ENCODE assay signal across 8 cellular contexts in genomic region chr5:53262348-53262970, GRCh38.
DNase-seq lines count a peak whose midpoint lies in the region; FAIRE-seq and TF ChIP-seq lines count a peak whose summit lies in the region.

No MANE protein-coding gene starts in this region.

- TF ChIP-seq POLR2A in adrenal gland (IDR thresholded peaks at IDR 0.05) = no peak

- H3K27ac ChIP-seq in adrenal gland (no peak overlapping the region), keratinocyte (ENCODE audit: control insufficient read depth, insufficient read depth, low read length) (peak overlapping the region; percentile 56)

- no peaks in the 10 kb centered on the region for H3K79me2 ChIP-seq in keratinocyte (ENCODE audit: control insufficient read depth, insufficient read depth, low read length)

- H3K9me1 ChIP-seq in keratinocyte (ENCODE audit: control insufficient read depth, extremely low read depth, insufficient read depth, low read length) = no peaks in the 10 kb centered on the region

- H2AFZ ChIP-seq in keratinocyte (ENCODE audit: control insufficient read depth, low read length) = no peak overlapping the region

- POLR2A ChIA-PET in HEK293T (lab: Yijun Ruan, JAX) = no interaction called here

- H3K27me3 ChIP-seq in adrenal gland = no peaks in the 10 kb centered on the region
- H3K27me3 ChIP-seq in keratinocyte (ENCODE audit: control insufficient read depth, extremely low read depth, insufficient read depth, low read length) = no peaks in the 10 kb centered on the region

- TF ChIP-seq CTCF in AG09319 (IDR thresholded peaks at IDR 0.05; ENCODE audit: low read depth, low read length) (peak; percentile 59), adrenal gland (IDR thresholded peaks at IDR 0.05) (peak; percentile 8 to 57 (median 50)), keratinocyte (optimal IDR thresholded peaks at IDR 0.05 in 1 of 3, IDR thresholded peaks at IDR 0.05 in 1 of 3, conservative IDR thresholded peaks at IDR 0.05 in 1 of 3; ENCODE audit: extremely low read depth in 1 of 3, insufficient read depth in 2 of 3, low read length in 3 of 3) (peak; percentile 75 to 84 (median 75))

- H3K9ac ChIP-seq in keratinocyte (ENCODE audit: control insufficient read depth, extremely low read depth, insufficient read depth, low read length) = no peak overlapping the region

- DNase-seq in AG09319 (ENCODE audit: extremely low read depth, low read depth) (no peak), HEK293T (ENCODE audit: extremely low spot score) (peak; percentile 18), adrenal gland (peak in 5 of 7 donors; percentile 26 to 57 (median 48)), keratinocyte (ENCODE audit: low read depth, low spot score) (no peak), DMS114 treated with DMSO at 0.1 percent for 48 hours (lab: John Stamatoyannopoulos, UW; ENCODE audit: unreplicated experiment) (no peak)
- no peak for DNase-seq in stimulated activated CD4-positive, alpha-beta T cell treated with anti-CD3 and anti-CD28 coated beads, Interleukin-12 subunit alpha, Interleukin-12 subunit beta, amount 100 ng/mL, for 4 hours
- no peak for DNase-seq in central memory CD4-positive, alpha-beta T cell
- DNase-seq in activated T-cell treated with anti-CD3 and anti-CD28 coated beads, Interleukin-2, amount 50 U/mL, for 1 hour = no peak

- 88 to 90% (median 89%) methylated on average over 4 of the region's 4 CpGs for WGBS in adrenal gland, 4 donors

- H3K4me1 ChIP-seq in adrenal gland (replicated peaks in 1 of 2) (peaks cover 0 to 5% of the 10 kb centered on the region in 2 donors), keratinocyte (ENCODE audit: control insufficient read depth, extremely low read depth, insufficient read depth, low read length) (peaks cover 25% of the 10 kb centered on the region)

- intact Hi-C loops in adrenal gland (cut with DNase I) = no loop called here

- dilution Hi-C loops in keratinocyte (cut with MboI; ENCODE audit: extremely low pct_ligation_motif_present, low sequenced_read_pairs) = no loop called here

- CTCF ChIA-PET in HEK293T (lab: Yijun Ruan, JAX) = no interaction called here

- FAIRE-seq in keratinocyte (lab: Jason Lieb, UNC) = peak; percentile 61

- no peaks in the 10 kb centered on the region for H3K9me3 ChIP-seq in adrenal gland (replicated peaks in 1 of 3)
- H3K9me3 ChIP-seq in keratinocyte (ENCODE audit: control insufficient read depth, low read depth, low read length) = no peaks in the 10 kb centered on the region

- H3K36me3 ChIP-seq in adrenal gland (replicated peaks in 1 of 2) = no peaks in the 10 kb centered on the region
- H3K36me3 ChIP-seq in keratinocyte (ENCODE audit: control insufficient read depth in 2 of 2, extremely low read depth in 1 of 2, insufficient read depth in 2 of 2, low read length in 2 of 2) = peaks cover 0 to 6% of the 10 kb centered on the region in 2 experiments

- no peaks in the 10 kb centered on the region for H4K20me1 ChIP-seq in keratinocyte (ENCODE audit: control insufficient read depth, extremely low read depth, insufficient read depth, low read length)

- no peak overlapping the region for H3K4me2 ChIP-seq in keratinocyte (ENCODE audit: control insufficient read depth, extremely low read depth, insufficient read depth, low read depth, low read length)

- H3K4me3 ChIP-seq in adrenal gland (no peak overlapping the region), keratinocyte (ENCODE audit: control insufficient read depth in 2 of 3, extremely low read depth in 1 of 3, insufficient read depth in 2 of 3, low read depth in 1 of 3, low read length in 3 of 3) (no peak overlapping the region)

TF ChIP-seq in HEK293T, 16 proteins besides CTCF, POLR2A, EP300 and RAD21:
- no peak for TF ChIP-seq HDGF (IDR thresholded peaks at IDR 0.05; ENCODE audit: borderline replicate concordance)
- no peak for TF ChIP-seq ARNT (IDR thresholded peaks at IDR 0.05)
- TF ChIP-seq FOXM1 (IDR thresholded peaks at IDR 0.05; ENCODE audit: borderline replicate concordance) = no peak
- no peak for TF ChIP-seq ZNF384 (IDR thresholded peaks at IDR 0.05)
- no peak for TF ChIP-seq CTBP1 (IDR thresholded peaks at IDR 0.05; ENCODE audit: borderline replicate concordance)
- no peak for TF ChIP-seq LEF1 (IDR thresholded peaks at IDR 0.05; ENCODE audit: borderline replicate concordance)
- TF ChIP-seq ELF4 (IDR thresholded peaks at IDR 0.05) = no peak
- TF ChIP-seq TARDBP (IDR thresholded peaks at IDR 0.05) = no peak
- TF ChIP-seq FOXA1 (IDR thresholded peaks at IDR 0.05) = no peak
- TF ChIP-seq PKNOX1 (IDR thresholded peaks at IDR 0.05) = no peak
- no peak for TF ChIP-seq SP1 (IDR thresholded peaks at IDR 0.05)
- TF ChIP-seq FOXK2 (IDR thresholded peaks at IDR 0.05) = no peak
- TF ChIP-seq SUZ12 (IDR thresholded peaks at IDR 0.05) = no peak
- no peak for TF ChIP-seq BHLHE40 (IDR thresholded peaks at IDR 0.05; ENCODE audit: borderline replicate concordance)
- TF ChIP-seq L3MBTL2 (conservative IDR thresholded peaks at IDR 0.05) = no peak
- TF ChIP-seq NFRKB (IDR thresholded peaks at IDR 0.05) = no peak

Comparison
In these comparisons a context has a peak if more than half of its experiments do, and no peak if none do; other contexts are left out.
1. DNase-seq: peak in HEK293T (single experiment) and adrenal gland (5 of 7); none in AG09319 (single experiment), keratinocyte (single experiment), DMS114 treated with DMSO at 0.1 percent for 48 hours (single experiment), stimulated activated CD4-positive, alpha-beta T cell treated with anti-CD3 and anti-CD28 coated beads, Interleukin-12 subunit alpha, Interleukin-12 subunit beta, amount 100 ng/mL, for 4 hours (single experiment), central memory CD4-positive, alpha-beta T cell (single experiment) and activated T-cell treated with anti-CD3 and anti-CD28 coated beads, Interleukin-2, amount 50 U/mL, for 1 hour (single experiment).
2. Peak in every context shown above with its lines, with median percentiles within 50 percentile points of each other: CTCF ChIP-seq.